Comparison of ENCODE assay signal across 15 cellular contexts in genomic region chr3:161316006-161316689, GRCh38. TPM values are rescaled to one million over a fixed set of nuclear protein-coding genes. Genes with fewer than 3 reads are reported as not detected.
DNase-seq lines count a peak whose midpoint lies in the region; ATAC-seq, FAIRE-seq and TF ChIP-seq lines count a peak whose summit lies in the region.
"Had no signal": no experiment of that assay in that cellular context is flagged by ENCODE, and none has a peak within 500 bp of the region (broad histone marks: within the 10 kb centered on the region; RNA-seq: fewer than 3 reads in every experiment).

No MANE protein-coding gene starts in this region.

- CTCF ChIA-PET in RWPE1 (lab: Yijun Ruan, JAX): interaction anchor here (0.6 to 0.9 kb wide), 2 partner anchors 9 to 225 kb away, joined by 3 read pairs; no protein-coding TSS in a partner anchor

- ATAC-seq in pancreas (peak in 3 of 4 donors; percentile 58 to 80 (median 74)), GM18511 (IDR thresholded peaks at IDR 0.05; ENCODE audit: unreplicated experiment) (no peak), HG03139 (IDR thresholded peaks at IDR 0.05; ENCODE audit: unreplicated experiment) (no peak), GM19463 (IDR thresholded peaks at IDR 0.05; ENCODE audit: unreplicated experiment) (no peak)

- 47 to 68% methylated on average over 3 of the region's 3 CpGs for WGBS in esophagus, 2 donors
- WGBS in pancreas, 2 donors: 91 to 95% methylated on average over 3 of the region's 3 CpGs

- no peaks in the 10 kb centered on the region for H3K27me3 ChIP-seq in esophagus (ENCODE audit: control insufficient read depth in 1 of 2, insufficient read depth in 2 of 2, low read length in 2 of 2)
- no peaks in the 10 kb centered on the region for H3K27me3 ChIP-seq in pancreas
- H3K27me3 ChIP-seq: ovary, SJCRH30, uterus had no signal

- DNase-seq in EL (peak; percentile 6), RWPE1 (ENCODE audit: low spot score) (peak; percentile 47), pancreas (no peak), activated gamma-delta T cell treated with Interleukin-2 at 50 U/mL for 16 hours (no peak)
- DNase-seq: KG1; midbrain; NCI-H187; ovary; SJCRH30; stimulated activated CD4-positive, alpha-beta T cell treated with anti-CD3 and anti-CD28 coated beads, Interleukin-2, amount 100 ng/mL, for 24 hours; uterus had no signal

- H3K4me3 ChIP-seq in esophagus (ENCODE audit: low read depth in 1 of 2, low read length in 2 of 2) (no peak overlapping the region), pancreas (no peak overlapping the region)
- H3K4me3 ChIP-seq: ovary, SJCRH30, uterus had no signal

- intact Hi-C loops in pancreas (cut with DNase I): no loop called here

- TF ChIP-seq CTCF in RWPE1 (conservative IDR thresholded peaks at IDR 0.05; ENCODE audit: low read depth) (no peak), pancreas (IDR thresholded peaks at IDR 0.05) (no peak)

- H3K27ac ChIP-seq in RWPE1: no peak overlapping the region
- peak overlapping the region; percentile 91 to 92 for H3K27ac ChIP-seq in esophagus (ENCODE audit: low read depth in 2 of 2, low read length in 1 of 2)
- H3K27ac ChIP-seq in pancreas: no peak overlapping the region
- H3K27ac ChIP-seq: ovary, SJCRH30, uterus had no signal

- POLR2A ChIA-PET in RWPE1 (lab: Yijun Ruan, JAX; ENCODE audit: low non-redundant PET): no interaction called here

- no peak for FAIRE-seq in pancreas (lab: Jason Lieb, UNC)

- H3K36me3 ChIP-seq in esophagus (ENCODE audit: control insufficient read depth in 2 of 2, insufficient read depth in 2 of 2, low read length in 1 of 2) (no peaks in the 10 kb centered on the region), pancreas (no peaks in the 10 kb centered on the region)
- H3K36me3 ChIP-seq: ovary, SJCRH30, uterus had no signal

- peaks cover 0 to 2% of the 10 kb centered on the region in 2 donors for H3K4me1 ChIP-seq in esophagus (ENCODE audit: control insufficient read depth in 2 of 2, insufficient read depth in 2 of 2, low read length in 1 of 2)
- no peaks in the 10 kb centered on the region for H3K4me1 ChIP-seq in pancreas
- H3K4me1 ChIP-seq: SJCRH30, uterus had no signal

- H3K9me3 ChIP-seq in esophagus (ENCODE audit: control insufficient read depth in 2 of 2, insufficient read depth in 1 of 2, low read depth in 1 of 2, low read length in 1 of 2) (peaks cover 0 to 2% of the 10 kb centered on the region in 2 donors), pancreas (no peaks in the 10 kb centered on the region)
- H3K9me3 ChIP-seq: SJCRH30, uterus had no signal

RNA-seq across cellular contexts. Expression of gene SPTSSB, which starts 55.2 kb away (rescaled TPM):
- polyA plus RNA-seq in esophagus (10 to 100 TPM in 1 of 2 donors, 1 to 10 TPM in 1; 6.8 to 15.2 TPM), pancreas (1 to 10 TPM; 1.2 to 8.0 TPM)
- total RNA-seq in pancreas: 1 to 10 TPM in 3 of 6 donors, under 1 TPM in 3; 0.23 to 6.6 (median 1.2) TPM

Comparison
In these comparisons a context has a peak if more than half of its experiments do, and no peak if none do; other contexts are left out.
1. DNase-seq: peak in EL (single experiment) and RWPE1 (single experiment); none in pancreas (0 of 6) and activated gamma-delta T cell treated with Interleukin-2 at 50 U/mL for 16 hours (single experiment).
2. H3K27ac ChIP-seq: peak in esophagus (2 of 2); none in RWPE1 (single experiment) and pancreas (0 of 4).
3. ATAC-seq: peak in pancreas (3 of 4); none in GM18511 (single experiment), HG03139 (single experiment) and GM19463 (single experiment).